In the genomic region with DNA sequence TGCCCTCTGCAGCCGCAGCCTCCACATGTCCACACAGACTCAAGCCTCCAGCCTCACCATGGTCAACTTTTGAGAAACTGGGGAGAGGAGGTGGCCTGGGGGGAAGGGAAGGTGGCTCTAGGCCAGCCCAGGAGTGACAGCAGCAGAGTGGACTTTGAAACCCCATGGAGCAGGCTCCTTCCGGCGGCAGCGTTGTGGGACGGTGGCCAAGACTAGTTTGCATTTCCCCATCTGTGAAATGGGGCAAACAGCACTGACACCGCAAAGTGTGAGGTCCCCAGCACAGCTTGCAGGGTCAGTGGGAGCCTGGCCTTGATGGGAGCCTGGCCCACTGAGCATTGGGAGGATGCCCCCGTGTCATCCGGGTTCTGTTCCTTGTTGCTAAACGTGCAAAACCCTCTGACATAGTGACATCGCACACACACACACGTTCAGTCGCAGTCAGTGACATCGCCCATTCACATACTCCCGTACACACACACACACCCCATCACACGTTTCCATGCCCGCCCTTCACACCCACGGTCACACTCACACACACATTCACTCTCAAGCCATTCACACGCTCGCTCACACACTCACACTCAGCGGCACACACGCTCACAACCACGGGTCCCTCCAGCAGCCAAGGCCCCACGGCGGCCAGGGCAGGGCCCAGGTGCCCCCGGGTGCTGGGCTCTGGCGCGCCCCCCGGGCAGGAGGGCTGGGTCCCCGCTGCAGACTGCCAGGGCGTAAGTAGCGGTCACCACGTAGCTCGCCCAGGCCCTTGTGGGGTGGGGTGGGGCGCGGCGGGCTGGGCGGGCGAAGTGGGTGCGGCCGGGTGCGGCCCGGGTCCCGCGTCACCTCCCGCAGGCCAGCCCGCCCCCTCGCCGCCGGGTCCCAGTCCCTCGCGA, we compare ENCODE assay signal across 8 cellular contexts. TPM values are rescaled to one million over a fixed set of nuclear protein-coding genes. Genes with fewer than 3 reads are reported as not detected.
DNase-seq lines count a peak whose midpoint lies in the region; ATAC-seq, FAIRE-seq and TF ChIP-seq lines count a peak whose summit lies in the region.

No MANE protein-coding gene starts in this region.

- no peaks in the 10 kb centered on the region for H3K36me3 Mint-ChIP-seq in brain

- H3K4me1 ChIP-seq in RWPE2 (ENCODE audit: insufficient read depth, poor library complexity, severe bottlenecking) = peaks cover 22% of the 10 kb centered on the region
- peaks cover 3 to 27% of the 10 kb centered on the region in 2 donors for H3K4me1 ChIP-seq in small intestine (ENCODE audit: control insufficient read depth in 2 of 2, insufficient read depth in 1 of 2, low read depth in 1 of 2, low read length in 1 of 2)

- H3K27ac ChIP-seq in RWPE2 (ENCODE audit: poor library complexity, severe bottlenecking) (peak overlapping the region; percentile 60), small intestine (ENCODE audit: low read depth in 1 of 2, low read length in 1 of 2) (peak overlapping the region; percentile 92 to 97)

- H3K36me3 ChIP-seq in RWPE2 (ENCODE audit: low read depth) (no peaks in the 10 kb centered on the region; the same call in 1 of the 2 replicates), small intestine (ENCODE audit: control insufficient read depth in 2 of 2, insufficient read depth in 2 of 2, low read length in 2 of 2) (no peaks in the 10 kb centered on the region)

- WGBS in small intestine, 3 donors = 1 to 2% (median 2%) methylated on average over 40 to 51 of the region's 51 CpGs

- H3K27me3 Mint-ChIP-seq in brain = peaks cover 11% of the 10 kb centered on the region

- H3K9me3 ChIP-seq in RWPE2 (ENCODE audit: severe bottlenecking) (no peaks in the 10 kb centered on the region), small intestine (ENCODE audit: control insufficient read depth, low read depth) (no peaks in the 10 kb centered on the region)

- no peak for FAIRE-seq in small intestine (lab: Jason Lieb, UNC)

- H3K4me3 Mint-ChIP-seq in brain = peak overlapping the region; percentile 96 to 100 (median 98)

- H3K27me3 ChIP-seq in RWPE2 (ENCODE audit: insufficient read depth, poor library complexity, severe bottlenecking) = no peaks in the 10 kb centered on the region
- no peaks in the 10 kb centered on the region for H3K27me3 ChIP-seq in small intestine (ENCODE audit: control insufficient read depth in 2 of 2, insufficient read depth in 2 of 2, low read length in 2 of 2)

- H3K4me3 ChIP-seq in RWPE2 (ENCODE audit: severe bottlenecking) (peak overlapping the region; percentile 63), small intestine (ENCODE audit: low read depth in 1 of 2, low read length in 2 of 2) (peak overlapping the region; percentile 59 to 74)

- TF ChIP-seq CTCF in RWPE2 (IDR thresholded peaks at IDR 0.05; ENCODE audit: poor library complexity, severe bottlenecking) (no peak), brain (conservative IDR thresholded peaks at IDR 0.05) (no peak)

- peak; percentile 77 for DNase-seq in activated CD8-positive, alpha-beta memory T cell treated with anti-CD3 and anti-CD28 coated beads for 24 hours
- no peak for DNase-seq in activated CD8-positive, alpha-beta memory T cell treated with anti-CD3 and anti-CD28 coated beads, Interleukin-2, amount 50 U/mL, for 48 hours
- DNase-seq in RWPE2 (ENCODE audit: low spot score) (no peak), iPS-NIHi11 (ENCODE audit: low spot score) (peak; percentile 14), small intestine (peak; percentile 93), AG08395 (ENCODE audit: low spot score) (no peak)

- no peaks in the 10 kb centered on the region for H3K9me3 Mint-ChIP-seq in brain

- peak; percentile 48 for ATAC-seq in HG03039 (IDR thresholded peaks at IDR 0.05; ENCODE audit: unreplicated experiment)
- ATAC-seq in RWPE2 (ENCODE audit: low read depth) = peak; percentile 40; the same call in 2 of the 3 replicates

- peak overlapping the region; percentile 96 to 100 (median 99) for H3K27ac Mint-ChIP-seq in brain

- H3K4me1 Mint-ChIP-seq in brain = peaks cover 50% of the 10 kb centered on the region

RNA-seq across cellular contexts. Expression of gene CYB5R3, which starts 0.6 kb away (rescaled TPM):
- polyA plus RNA-seq in brain (ENCODE audit: insufficient read depth, low read depth, low replicate concordance) = 278 TPM
- 100 to 1,000 TPM in 2 of 3 donors, 10 to 100 TPM in 1; 70.0 to 136 (median 101) TPM for polyA plus RNA-seq in small intestine

RNA-seq across cellular contexts. Expression of gene ATP5MGL, which starts 8.2 kb away (rescaled TPM):
- polyA plus RNA-seq in brain (ENCODE audit: insufficient read depth, low read depth, low replicate concordance) (not detected), small intestine (under 1 TPM in 1 of 3 donors, not detected in 2; 0.10 TPM)

RNA-seq across cellular contexts. Expression of gene POLDIP3, which starts 33.9 kb away (rescaled TPM):
- polyA plus RNA-seq in brain (ENCODE audit: insufficient read depth, low read depth, low replicate concordance) (114 TPM), small intestine (10 to 100 TPM; 23.5 to 37.4 (median 27.3) TPM)

Comparison
In these comparisons a context has a peak if more than half of its experiments do, and no peak if none do; other contexts are left out.
1. DNase-seq: peak in activated CD8-positive, alpha-beta memory T cell treated with anti-CD3 and anti-CD28 coated beads for 24 hours (single experiment), iPS-NIHi11 (single experiment) and small intestine (single experiment); none in activated CD8-positive, alpha-beta memory T cell treated with anti-CD3 and anti-CD28 coated beads, Interleukin-2, amount 50 U/mL, for 48 hours (single experiment), RWPE2 (single experiment) and AG08395 (single experiment).